In genomic region chr12:74408601-74409166, GRCh38 we compare ENCODE assay signal across 1 cellular context.
A peak's percentile ranks its signal among the peaks of the same experiment; 100 is the strongest.
TF ChIP-seq lines count a peak whose summit lies in the region.

No MANE protein-coding gene starts in this region.

TF ChIP-seq in H1, 55 proteins besides CTCF, POLR2A, EP300 and RAD21 (continued from another document):
- TF ChIP-seq CHD7 (IDR thresholded peaks at IDR 0.05; ENCODE audit: insufficient replicate concordance, low read length) = peak; percentile 65
- TF ChIP-seq JUND (IDR thresholded peaks at IDR 0.05; ENCODE audit: low read length) = no peak
